ENCODE assay signal across 8 cellular contexts in genomic region chr11:96014234-96014633, GRCh38.
DNase-seq lines count a peak whose midpoint lies in the region; ATAC-seq and TF ChIP-seq lines count a peak whose summit lies in the region.

No MANE protein-coding gene starts in this region.

- H3K9me3 Mint-ChIP-seq in activated T-cell treated with anti-CD3 and anti-CD28 coated beads, Interleukin-2, amount 50 U/mL, for 4 hours, result no peaks in the 10 kb centered on the region
- no peaks in the 10 kb centered on the region for H3K9me3 Mint-ChIP-seq in type B pancreatic cell

- 11% methylated on average over 2 of the region's 3 CpGs for WGBS in mesenchymal stem cell
- WGBS in gastroesophageal sphincter (ENCODE audit: low coverage in 1 of 2), 2 donors, result 83% methylated on average over 3 of the region's 3 CpGs
- 76% methylated on average over 3 of the region's 3 CpGs for WGBS in hepatocyte (ENCODE audit: low lambda C conversion rate, missing lambda C conversion rate)

- H3K9me2 ChIP-seq in hepatocyte (replicated peaks; ENCODE audit: insufficient read depth), result no peaks in the 10 kb centered on the region

- no peak overlapping the region for H4K8ac ChIP-seq in mesenchymal stem cell (ENCODE audit: low read length)

- no peak overlapping the region for H2BK15ac ChIP-seq in mesenchymal stem cell (ENCODE audit: low read depth, poor library complexity, severe bottlenecking)

- H3K4me2 ChIP-seq in mesenchymal stem cell (ENCODE audit: low read length, poor library complexity, severe bottlenecking) (no peak overlapping the region), hepatocyte (no peak overlapping the region)

- H2AFZ ChIP-seq in mesenchymal stem cell (ENCODE audit: low read depth, low read length) (no peak overlapping the region), hepatocyte (no peak overlapping the region)

- H3K4me3 ChIP-seq in HUES6 (ENCODE audit: low read depth, low read length) (no peak overlapping the region), mesenchymal stem cell (ENCODE audit: insufficient read depth in 1 of 2, low read depth in 1 of 2, low read length in 2 of 2) (no peak overlapping the region), gastroesophageal sphincter (no peak overlapping the region), hepatocyte (no peak overlapping the region)

- H3K79me2 ChIP-seq in hepatocyte, result peaks cover 35% of the 10 kb centered on the region

- no peak for TF ChIP-seq POLR2A in gastroesophageal sphincter (IDR thresholded peaks at IDR 0.05)

- H3K27me3 Mint-ChIP-seq in activated T-cell treated with anti-CD3 and anti-CD28 coated beads, Interleukin-2, amount 50 U/mL, for 4 hours (ENCODE audit: low read depth), result no peaks in the 10 kb centered on the region
- no peaks in the 10 kb centered on the region for H3K27me3 Mint-ChIP-seq in type B pancreatic cell

- TF ChIP-seq EP300 in gastroesophageal sphincter (IDR thresholded peaks at IDR 0.05), result no peak

- no peak overlapping the region for H4K91ac ChIP-seq in mesenchymal stem cell (ENCODE audit: low read length)

- H3K4me3 Mint-ChIP-seq in activated T-cell treated with anti-CD3 and anti-CD28 coated beads, Interleukin-2, amount 50 U/mL, for 4 hours, result peak overlapping the region; percentile 39
- H3K4me3 Mint-ChIP-seq in type B pancreatic cell, result no peak overlapping the region

- no peak overlapping the region for H2BK120ac ChIP-seq in mesenchymal stem cell (ENCODE audit: low read depth, low read length)

- no peaks in the 10 kb centered on the region for H3K9me3 ChIP-seq in HUES6 (ENCODE audit: control insufficient read depth, insufficient read depth, low read depth, low read length)
- H3K9me3 ChIP-seq in mesenchymal stem cell (ENCODE audit: control insufficient read depth, low read length), result no peaks in the 10 kb centered on the region
- no peaks in the 10 kb centered on the region for H3K9me3 ChIP-seq in gastroesophageal sphincter
- no peaks in the 10 kb centered on the region for H3K9me3 ChIP-seq in hepatocyte (ENCODE audit: low read depth)

- no peaks in the 10 kb centered on the region for H3K36me3 ChIP-seq in HUES6 (ENCODE audit: control insufficient read depth, insufficient read depth, low read length)
- no peaks in the 10 kb centered on the region for H3K36me3 ChIP-seq in mesenchymal stem cell (ENCODE audit: control insufficient read depth in 1 of 2, insufficient read depth in 2 of 2, low read depth in 1 of 2, low read length in 2 of 2)
- no peaks in the 10 kb centered on the region for H3K36me3 ChIP-seq in gastroesophageal sphincter
- no peaks in the 10 kb centered on the region for H3K36me3 ChIP-seq in hepatocyte (replicated peaks; ENCODE audit: insufficient read depth, low read depth)

- peaks cover 55% of the 10 kb centered on the region for H3K4me1 ChIP-seq in HUES6 (ENCODE audit: control insufficient read depth, insufficient read depth, low read length)
- H3K4me1 ChIP-seq in mesenchymal stem cell (ENCODE audit: control insufficient read depth, insufficient read depth, low read depth, low read length), result peaks cover 10% of the 10 kb centered on the region
- peaks cover 2 to 25% (median 6%) of the 10 kb centered on the region in 3 donors for H3K4me1 ChIP-seq in gastroesophageal sphincter
- H3K4me1 ChIP-seq in hepatocyte (ENCODE audit: insufficient read depth), result peaks cover 22% of the 10 kb centered on the region

- no peak overlapping the region for H2AK5ac ChIP-seq in mesenchymal stem cell (ENCODE audit: low read length, severe bottlenecking)

- peaks cover 2% of the 10 kb centered on the region for H3K36me3 Mint-ChIP-seq in activated T-cell treated with anti-CD3 and anti-CD28 coated beads, Interleukin-2, amount 50 U/mL, for 4 hours (ENCODE audit: insufficient read depth)
- H3K36me3 Mint-ChIP-seq in type B pancreatic cell, result no peaks in the 10 kb centered on the region

- no peak overlapping the region for H3K23ac ChIP-seq in mesenchymal stem cell (ENCODE audit: low read length in 2 of 2)

- no peak overlapping the region for H3K18ac ChIP-seq in mesenchymal stem cell (ENCODE audit: low read depth in 1 of 2, low read length in 2 of 2)

- ATAC-seq in activated T-cell treated with anti-CD3 and anti-CD28 coated beads, Interleukin-2, amount 50 U/mL, for 4 hours, result peak; percentile 75 to 80
- ATAC-seq in gastroesophageal sphincter, result no peak

- H3K4ac ChIP-seq in mesenchymal stem cell (ENCODE audit: low read depth in 1 of 2, low read length in 2 of 2), result no peak overlapping the region

- H2BK5ac ChIP-seq in mesenchymal stem cell (ENCODE audit: low read depth, low read length, poor library complexity, severe bottlenecking), result no peak overlapping the region

- no peak for TF ChIP-seq CTCF in gastroesophageal sphincter (IDR thresholded peaks at IDR 0.05)
- no peak for TF ChIP-seq CTCF in hepatocyte (IDR thresholded peaks at IDR 0.05; ENCODE audit: poor library complexity)
- no peak for TF ChIP-seq CTCF in type B pancreatic cell (conservative IDR thresholded peaks at IDR 0.05)

- H3K27ac Mint-ChIP-seq in type B pancreatic cell, result no peak overlapping the region

- H3K4me1 Mint-ChIP-seq in activated T-cell treated with anti-CD3 and anti-CD28 coated beads, Interleukin-2, amount 50 U/mL, for 4 hours (ENCODE audit: low read depth), result peaks cover 59% of the 10 kb centered on the region
- peaks cover 37% of the 10 kb centered on the region for H3K4me1 Mint-ChIP-seq in type B pancreatic cell (ENCODE audit: unreplicated experiment)

- peaks cover 2% of the 10 kb centered on the region for H4K20me1 ChIP-seq in hepatocyte (ENCODE audit: insufficient read depth, poor library complexity, severe bottlenecking)

- no peak overlapping the region for H3K14ac ChIP-seq in mesenchymal stem cell (ENCODE audit: low read length in 2 of 2)

- no peak overlapping the region for H2BK12ac ChIP-seq in mesenchymal stem cell (ENCODE audit: low read length in 2 of 2)

- peaks cover 6% of the 10 kb centered on the region for H3K79me1 ChIP-seq in mesenchymal stem cell (replicated peaks; ENCODE audit: low read length, poor library complexity, severe bottlenecking)

- H3K9ac ChIP-seq in HUES6 (ENCODE audit: low read length) (peak overlapping the region; percentile 24), mesenchymal stem cell (ENCODE audit: low read length) (no peak overlapping the region)

- H3K27me3 ChIP-seq in HUES6 (ENCODE audit: control insufficient read depth, insufficient read depth, low read length), result no peaks in the 10 kb centered on the region
- no peaks in the 10 kb centered on the region for H3K27me3 ChIP-seq in mesenchymal stem cell (ENCODE audit: control insufficient read depth in 1 of 2, insufficient read depth in 1 of 2, low read length in 2 of 2)
- H3K27me3 ChIP-seq in gastroesophageal sphincter, result no peaks in the 10 kb centered on the region
- H3K27me3 ChIP-seq in hepatocyte, result no peaks in the 10 kb centered on the region

- peak; percentile 17 for DNase-seq in NCI-H345 (lab: John Stamatoyannopoulos, UW)
- no peak for DNase-seq in NCI-H345 treated with DMSO at 0.1 percent for 48 hours (lab: John Stamatoyannopoulos, UW; ENCODE audit: unreplicated experiment)
- peak; percentile 34 for DNase-seq in activated T-cell treated with anti-CD3 and anti-CD28 coated beads, Interleukin-2, amount 50 U/mL, for 4 hours
- DNase-seq in mesenchymal stem cell, result peak; percentile 87
- no peak for DNase-seq in hepatocyte (ENCODE audit: low spot score)
- no peak for DNase-seq in type B pancreatic cell (ENCODE audit: extremely low spot score, unreplicated experiment)

- H3K27ac ChIP-seq in HUES6 (ENCODE audit: low read depth, low read length), result peak overlapping the region; percentile 20; the same call in 1 of the 2 replicates
- no peak overlapping the region for H3K27ac ChIP-seq in mesenchymal stem cell (ENCODE audit: low read length, poor library complexity, severe bottlenecking)
- peak overlapping the region in 2 of 4 donors; percentile 63 to 64 for H3K27ac ChIP-seq in gastroesophageal sphincter
- no peak overlapping the region for H3K27ac ChIP-seq in hepatocyte

Comparison
In these comparisons a context has a peak if more than half of its experiments do, and no peak if none do; other contexts are left out.
1. DNase-seq: peak in NCI-H345 (single experiment), activated T-cell treated with anti-CD3 and anti-CD28 coated beads, Interleukin-2, amount 50 U/mL, for 4 hours (single experiment) and mesenchymal stem cell (single experiment); none in NCI-H345 treated with DMSO at 0.1 percent for 48 hours (single experiment), hepatocyte (single experiment) and type B pancreatic cell (single experiment).